ENCODE assay signal across 8 cellular contexts in genomic region chr11:34071306-34071705, GRCh38. TPM values are rescaled to one million over a fixed set of nuclear protein-coding genes. Genes with fewer than 3 reads are reported as not detected.
DNase-seq lines count a peak whose midpoint lies in the region; ATAC-seq and TF ChIP-seq lines count a peak whose summit lies in the region.
"Not testable (repeated sequence)": the region's sequence is repeated elsewhere in the genome, so short reads cannot be mapped to it uniquely, and the experiment has no call there.

No MANE protein-coding gene starts in this region.

- H2AFZ ChIP-seq in PC-9, result not testable (repeated sequence)

- peak overlapping the region; percentile 64 for H3K27ac Mint-ChIP-seq in CD8-positive, alpha-beta T cell
- H3K27ac Mint-ChIP-seq in activated T-cell treated with anti-CD3 and anti-CD28 coated beads, Interleukin-2, amount 50 U/mL, for 24 hours, result peak overlapping the region; percentile 57
- peak overlapping the region; percentile 50 for H3K27ac Mint-ChIP-seq in mesothelial cell of epicardium
- H3K27ac Mint-ChIP-seq in natural killer cell treated with Interleukin-12 subunit alpha and Interleukin-12 subunit beta and Interleukin-15 and Interleukin-18, amount 100 ng/mL, for 72 hours, result peak overlapping the region; percentile 37 to 76
- H3K27ac Mint-ChIP-seq in stimulated activated naive B cell treated with anti-CD40 and anti-IgM and Interleukin-4, amounts not matched to agents 10 μg/mL and 1 μg/mL and 100 μg/mL, for 72 hours, result peak overlapping the region; percentile 65

- not testable (repeated sequence) for H3K27ac ChIP-seq in CD8-positive, alpha-beta T cell (ENCODE audit: low read depth, low read length)
- H3K27ac ChIP-seq in PC-9, result 0 out of 2 replicates have a peak overlapping the region, but pooled peaks have one; percentile 17
- H3K27ac ChIP-seq in cardiac muscle cell, result peak overlapping the region; percentile 39

- H3K4me1 Mint-ChIP-seq in CD8-positive, alpha-beta T cell (ENCODE audit: low read depth), result peaks cover 67% of the 10 kb centered on the region
- H3K4me1 Mint-ChIP-seq in activated T-cell treated with anti-CD3 and anti-CD28 coated beads, Interleukin-2, amount 50 U/mL, for 24 hours (ENCODE audit: low read depth), result peaks cover 72% of the 10 kb centered on the region
- peaks cover 16% of the 10 kb centered on the region for H3K4me1 Mint-ChIP-seq in mesothelial cell of epicardium
- peaks cover 45 to 47% of the 10 kb centered on the region in 2 donors for H3K4me1 Mint-ChIP-seq in natural killer cell treated with Interleukin-12 subunit alpha and Interleukin-12 subunit beta and Interleukin-15 and Interleukin-18, amount 100 ng/mL, for 72 hours (ENCODE audit: low read depth in 2 of 2)
- peaks cover 15 to 23% of the 10 kb centered on the region in 2 donors for H3K4me1 Mint-ChIP-seq in stimulated activated naive B cell treated with anti-CD40 and anti-IgM and Interleukin-4, amounts not matched to agents 10 μg/mL and 1 μg/mL and 100 μg/mL, for 72 hours

- not testable (repeated sequence) for ATAC-seq in CD8-positive, alpha-beta T cell; natural killer cell treated with Interleukin-12 subunit alpha and Interleukin-12 subunit beta and Interleukin-15 and Interleukin-18, amount 100 ng/mL, for 72 hours; stimulated activated naive B cell treated with anti-CD40 and anti-IgM and Interleukin-4, amounts not matched to agents 10 μg/mL and 1 μg/mL and 100 μg/mL, for 72 hours (replicated peaks)

- not testable (repeated sequence) for H3K4me3 ChIP-seq in CD8-positive, alpha-beta T cell (ENCODE audit: low read depth, low read length); PC-9; cardiac muscle cell

- intact Hi-C loops in CD8-positive, alpha-beta T cell (cut with DNase I, micrococcal nuclease); PC-9 (cut with micrococcal nuclease; ENCODE audit: unreplicated experiment): not testable (repeated sequence)

- H3K9me2 ChIP-seq in PC-9 (ENCODE audit: insufficient read depth), result not testable (repeated sequence)

- peaks cover 32% of the 10 kb centered on the region for H3K4me1 ChIP-seq in CD8-positive, alpha-beta T cell (ENCODE audit: insufficient read depth, low read length)
- peaks cover 41% of the 10 kb centered on the region for H3K4me1 ChIP-seq in PC-9 (replicated peaks; ENCODE audit: insufficient read depth)
- H3K4me1 ChIP-seq in cardiac muscle cell (ENCODE audit: low read depth), result not testable (repeated sequence)

- peaks cover 62% of the 10 kb centered on the region for H3K36me3 Mint-ChIP-seq in CD8-positive, alpha-beta T cell
- peaks cover 86% of the 10 kb centered on the region for H3K36me3 Mint-ChIP-seq in activated T-cell treated with anti-CD3 and anti-CD28 coated beads, Interleukin-2, amount 50 U/mL, for 24 hours (ENCODE audit: low read depth)
- peaks cover 20% of the 10 kb centered on the region for H3K36me3 Mint-ChIP-seq in mesothelial cell of epicardium
- peaks cover 23% of the 10 kb centered on the region for H3K36me3 Mint-ChIP-seq in natural killer cell treated with Interleukin-12 subunit alpha and Interleukin-12 subunit beta and Interleukin-15 and Interleukin-18, amount 100 ng/mL, for 72 hours
- peaks cover 16 to 25% of the 10 kb centered on the region in 2 donors for H3K36me3 Mint-ChIP-seq in stimulated activated naive B cell treated with anti-CD40 and anti-IgM and Interleukin-4, amounts not matched to agents 10 μg/mL and 1 μg/mL and 100 μg/mL, for 72 hours

- not testable (repeated sequence) for DNase-seq in CD8-positive, alpha-beta T cell; PC-9; activated T-cell treated with anti-CD3 and anti-CD28 coated beads, Interleukin-2, amount 50 U/mL, for 24 hours; cardiac muscle cell (ENCODE audit: low read depth in 1 of 2, low spot score in 1 of 2); mesothelial cell of epicardium (ENCODE audit: low spot score in 2 of 2, unreplicated experiment in 2 of 2); natural killer cell treated with Interleukin-12 subunit alpha and Interleukin-12 subunit beta and Interleukin-15 and Interleukin-18, amount 100 ng/mL, for 72 hours (ENCODE audit: low spot score); stimulated activated naive B cell treated with anti-CD40 and anti-IgM and Interleukin-4, amounts not matched to agents 10 μg/mL and 1 μg/mL and 100 μg/mL, for 72 hours
- DNase-seq in putamen (ENCODE audit: low spot score), result peak; percentile 24

- peaks cover 24% of the 10 kb centered on the region for H3K36me3 ChIP-seq in CD8-positive, alpha-beta T cell (ENCODE audit: insufficient read depth, low read length)
- H3K36me3 ChIP-seq in PC-9 (ENCODE audit: low read depth), result peaks cover 38% of the 10 kb centered on the region
- peaks cover 43% of the 10 kb centered on the region for H3K36me3 ChIP-seq in cardiac muscle cell

- H3K27me3 Mint-ChIP-seq in CD8-positive, alpha-beta T cell (ENCODE audit: low read depth); activated T-cell treated with anti-CD3 and anti-CD28 coated beads, Interleukin-2, amount 50 U/mL, for 24 hours; mesothelial cell of epicardium (ENCODE audit: low read depth); natural killer cell treated with Interleukin-12 subunit alpha and Interleukin-12 subunit beta and Interleukin-15 and Interleukin-18, amount 100 ng/mL, for 72 hours; stimulated activated naive B cell treated with anti-CD40 and anti-IgM and Interleukin-4, amounts not matched to agents 10 μg/mL and 1 μg/mL and 100 μg/mL, for 72 hours: not testable (repeated sequence)

- not testable (repeated sequence) for H3K27me3 ChIP-seq in CD8-positive, alpha-beta T cell (ENCODE audit: insufficient read depth, low read length); PC-9 (ENCODE audit: insufficient read depth, low read depth); cardiac muscle cell

- H3K79me2 ChIP-seq in PC-9 (ENCODE audit: low read depth), result peaks cover 93% of the 10 kb centered on the region

- H3K4me2 ChIP-seq in PC-9, result not testable (repeated sequence)

- H3K4me3 Mint-ChIP-seq in CD8-positive, alpha-beta T cell; activated T-cell treated with anti-CD3 and anti-CD28 coated beads, Interleukin-2, amount 50 U/mL, for 24 hours; mesothelial cell of epicardium; natural killer cell treated with Interleukin-12 subunit alpha and Interleukin-12 subunit beta and Interleukin-15 and Interleukin-18, amount 100 ng/mL, for 72 hours; stimulated activated naive B cell treated with anti-CD40 and anti-IgM and Interleukin-4, amounts not matched to agents 10 μg/mL and 1 μg/mL and 100 μg/mL, for 72 hours: not testable (repeated sequence)

- H3K9me3 ChIP-seq in CD8-positive, alpha-beta T cell (ENCODE audit: low read length); PC-9 (ENCODE audit: insufficient read depth, low read depth); cardiac muscle cell (ENCODE audit: low read depth): not testable (repeated sequence)

- peaks cover 84% of the 10 kb centered on the region for H4K20me1 ChIP-seq in PC-9 (ENCODE audit: insufficient read depth)

- not testable (repeated sequence) for BruUV-seq in PC-9 (replicated peaks; lab: Mats Ljungman, UMichigan)

- POLR2A ChIA-PET in CD8-positive, alpha-beta T cell (lab: Charles Lee), result interaction anchor here (0.7 kb wide), 1 partner anchor 9 kb away, joined by 3 read pairs; no protein-coding TSS in a partner anchor
- POLR2A ChIA-PET in PC-9 (lab: Charles Lee; ENCODE audit: unreplicated experiment), result not testable (repeated sequence)

- H3F3A ChIP-seq in PC-9 (ENCODE audit: insufficient read depth, low read depth), result peaks cover 72% of the 10 kb centered on the region

- CTCF ChIA-PET in CD8-positive, alpha-beta T cell (lab: Charles Lee), result not testable (repeated sequence)
- CTCF ChIA-PET in PC-9 (lab: Charles Lee), result interaction anchor here (0.7 kb wide), 1 partner anchor 74 kb away, joined by 6 read pairs; no protein-coding TSS in a partner anchor

- not testable (repeated sequence) for H3K9me3 Mint-ChIP-seq in CD8-positive, alpha-beta T cell; activated T-cell treated with anti-CD3 and anti-CD28 coated beads, Interleukin-2, amount 50 U/mL, for 24 hours; mesothelial cell of epicardium; natural killer cell treated with Interleukin-12 subunit alpha and Interleukin-12 subunit beta and Interleukin-15 and Interleukin-18, amount 100 ng/mL, for 72 hours; stimulated activated naive B cell treated with anti-CD40 and anti-IgM and Interleukin-4, amounts not matched to agents 10 μg/mL and 1 μg/mL and 100 μg/mL, for 72 hours

- not testable (repeated sequence) for TF ChIP-seq CTCF in CD8-positive, alpha-beta T cell (IDR thresholded peaks at IDR 0.05); PC-9 (conservative IDR thresholded peaks at IDR 0.05); cardiac muscle cell (IDR thresholded peaks at IDR 0.05; ENCODE audit: low read depth, low read length); mesothelial cell of epicardium (IDR thresholded peaks at IDR 0.05; ENCODE audit: unreplicated experiment)

RNA-seq across cellular contexts. Expression of gene CAPRIN1, which starts 19.8 kb away (rescaled TPM):
- 100 to 1,000 TPM in 1 of 2 experiments, 10 to 100 TPM in 1; 92.8 to 102 TPM for total RNA-seq in CD8-positive, alpha-beta T cell
- total RNA-seq in PC-9 (2021), result 258 and 289 TPM in 2 replicates
- 249 and 286 TPM in 2 replicates for total RNA-seq in cardiac muscle cell
- 120 and 163 TPM in 2 replicates for polyA plus RNA-seq in cardiac muscle cell
- total RNA-seq in mesothelial cell of epicardium, result 298 to 307 TPM (median 302 TPM) in 3 replicates
- total RNA-seq in natural killer cell treated with Interleukin-12 subunit alpha and Interleukin-12 subunit beta and Interleukin-15 and Interleukin-18, amount 100 ng/mL, for 72 hours, result 100 to 1,000 TPM; 228 to 234 TPM

RNA-seq across cellular contexts. Expression of gene NAT10, which starts 34.1 kb away (rescaled TPM):
- 10 to 100 TPM; 51.1 to 59.6 TPM for total RNA-seq in CD8-positive, alpha-beta T cell
- total RNA-seq in PC-9 (2021), result 53.2 and 62.3 TPM in 2 replicates
- total RNA-seq in cardiac muscle cell, result 19.2 and 23.6 TPM in 2 replicates
- 19.4 and 28.0 TPM in 2 replicates for polyA plus RNA-seq in cardiac muscle cell
- 58.7 to 61.7 TPM (median 60.5 TPM) in 3 replicates for total RNA-seq in mesothelial cell of epicardium
- total RNA-seq in natural killer cell treated with Interleukin-12 subunit alpha and Interleukin-12 subunit beta and Interleukin-15 and Interleukin-18, amount 100 ng/mL, for 72 hours, result 100 to 1,000 TPM in 1 of 2 donors, 10 to 100 TPM in 1; 93.6 to 135 TPM
